24 cellular contexts compared by ENCODE assay signal in genomic region chr18:78681396-78681795, GRCh38.
DNase-seq lines count a peak whose midpoint lies in the region; ATAC-seq, FAIRE-seq and TF ChIP-seq lines count a peak whose summit lies in the region.
"Had no signal": no experiment of that assay in that cellular context is flagged by ENCODE, and none has a peak within 500 bp of the region (broad histone marks: within the 10 kb centered on the region; RNA-seq: fewer than 3 reads in every experiment).

No MANE protein-coding gene starts in this region.

- H3K4me3 ChIP-seq in kidney (ENCODE audit: low read length in 2 of 2) (no peak overlapping the region), neuronal stem cell (ENCODE audit: low read length in 2 of 2) (no peak overlapping the region), upper lobe of right lung (no peak overlapping the region), transverse colon (no peak overlapping the region)
- H3K4me3 ChIP-seq: BLaER1 had no signal

- no peak overlapping the region for H2AK5ac ChIP-seq in neuronal stem cell (ENCODE audit: low read depth, low read length)

- H3K4me1 ChIP-seq in kidney (ENCODE audit: control insufficient read depth in 1 of 2, insufficient read depth in 1 of 2, low read depth in 1 of 2, low read length in 2 of 2) (no peaks in the 10 kb centered on the region), neuronal stem cell (ENCODE audit: control insufficient read depth in 2 of 2, insufficient read depth in 1 of 2, low read depth in 1 of 2, low read length in 2 of 2) (peaks cover 0 to 2% of the 10 kb centered on the region in 2 donors), upper lobe of right lung (no peaks in the 10 kb centered on the region), transverse colon (no peaks in the 10 kb centered on the region)
- H3K4me1 ChIP-seq: Caco-2 had no signal

- no peak overlapping the region for H3K4ac ChIP-seq in neuronal stem cell (ENCODE audit: low read length)

- TF ChIP-seq POLR2A in transverse colon (IDR thresholded peaks at IDR 0.05) = no peak

- H2AFZ ChIP-seq in neuronal stem cell (ENCODE audit: low read length) = no peak overlapping the region

- no peak overlapping the region for H3K23ac ChIP-seq in neuronal stem cell (ENCODE audit: low read depth, low read length, poor library complexity)

- H4K91ac ChIP-seq in neuronal stem cell (ENCODE audit: low read depth, low read length, poor library complexity) = no peak overlapping the region

- H3K9me3 ChIP-seq in kidney (ENCODE audit: control insufficient read depth in 1 of 2, low read length in 2 of 2) (no peaks in the 10 kb centered on the region), neuronal stem cell (replicated peaks in 1 of 2; ENCODE audit: control insufficient read depth in 2 of 2, insufficient read depth in 1 of 2, low read depth in 1 of 2, low read length in 2 of 2) (no peaks in the 10 kb centered on the region), upper lobe of right lung (no peaks in the 10 kb centered on the region), transverse colon (no peaks in the 10 kb centered on the region)
- H3K9me3 ChIP-seq: BE2C, BLaER1, Caco-2 had no signal

- no peak overlapping the region for H3K18ac ChIP-seq in neuronal stem cell (ENCODE audit: low read length)

- TF ChIP-seq CTCF in kidney (IDR thresholded peaks at IDR 0.05; ENCODE audit: borderline replicate concordance, extremely low read depth, insufficient read depth) (no peak), upper lobe of right lung (IDR thresholded peaks at IDR 0.05) (no peak), transverse colon (IDR thresholded peaks at IDR 0.05) (no peak)

- no peak overlapping the region for H2BK120ac ChIP-seq in neuronal stem cell (ENCODE audit: low read depth, low read length)

- peak; percentile 66 for DNase-seq in kidney
- DNase-seq in neuronal stem cell (ENCODE audit: low spot score) = no peak
- peak; percentile 27 for DNase-seq in sciatic nerve (ENCODE audit: low spot score)
- peak; percentile 33 for DNase-seq in upper lobe of right lung
- DNase-seq in C1 segment of cervical spinal cord (lab: John Stamatoyannopoulos, UW) = no peak
- no peak for DNase-seq in NCI-H345 (lab: John Stamatoyannopoulos, UW)
- DNase-seq in stimulated activated CD4-positive, alpha-beta T cell treated with anti-CD3 and anti-CD28 coated beads, Interleukin-4, amount 100 ng/mL, for 24 hours = no peak
- DNase-seq in transverse colon = no peak
- DNase-seq: 8988T; ACHN; BE2C; Caco-2; Calu3; CD4-positive, alpha-beta T cell; CD8-positive, alpha-beta T cell; DMS79 treated with DMSO at 0.1 percent for 48 hours; GF-D8 had no signal

- H3K14ac ChIP-seq in neuronal stem cell (ENCODE audit: low read length) = peak overlapping the region; percentile 25

- H3K79me1 ChIP-seq in neuronal stem cell (ENCODE audit: low read depth, low read length) = no peaks in the 10 kb centered on the region

- H2BK15ac ChIP-seq in neuronal stem cell (ENCODE audit: low read length) = no peak overlapping the region

- H3K27me3 ChIP-seq in neuronal stem cell (ENCODE audit: control insufficient read depth in 3 of 3, insufficient read depth in 3 of 3, low read depth in 1 of 3, low read length in 3 of 3) (no peaks in the 10 kb centered on the region), upper lobe of right lung (no peaks in the 10 kb centered on the region), transverse colon (no peaks in the 10 kb centered on the region)
- H3K27me3 ChIP-seq: BE2C, BLaER1 had no signal

- H3K36me3 ChIP-seq in kidney (ENCODE audit: control insufficient read depth in 1 of 2, insufficient read depth in 2 of 2, low read length in 2 of 2) (no peaks in the 10 kb centered on the region), neuronal stem cell (replicated peaks in 1 of 2; ENCODE audit: control insufficient read depth in 2 of 2, insufficient read depth in 2 of 2, low read length in 2 of 2) (no peaks in the 10 kb centered on the region), upper lobe of right lung (no peaks in the 10 kb centered on the region), transverse colon (no peaks in the 10 kb centered on the region)
- H3K36me3 ChIP-seq: BE2C, BLaER1 had no signal

- H3K4me2 ChIP-seq in neuronal stem cell (ENCODE audit: insufficient read depth, low read length, poor library complexity, severe bottlenecking) = no peak overlapping the region
- H3K4me2 ChIP-seq: BLaER1 had no signal

- no peak for FAIRE-seq in kidney (lab: Jason Lieb, UNC)
- FAIRE-seq: A204.1, D721Med, G401.6, GM12891, GM19239 had no signal

- no peak overlapping the region for H3K9ac ChIP-seq in kidney (ENCODE audit: low read length in 2 of 2)
- no peak overlapping the region for H3K9ac ChIP-seq in neuronal stem cell (ENCODE audit: low read depth, low read length, poor library complexity)
- H3K9ac ChIP-seq: BLaER1 had no signal

- H4K8ac ChIP-seq in neuronal stem cell (ENCODE audit: low read depth, low read length) = no peak overlapping the region

- intact Hi-C loops in kidney (cut with DNase I) = no loop called here
- intact Hi-C loops in sciatic nerve (cut with DNase I) = no loop called here
- intact Hi-C loops in upper lobe of right lung (cut with DNase I) = no loop called here
- intact Hi-C loops in transverse colon (cut with DNase I; ENCODE audit: low total_unique reads) = no loop called here

- WGBS in neuronal stem cell (ENCODE audit: extremely low coverage in 2 of 2, insufficient read length in 2 of 2, insufficient replicate concordance in 1 of 2), 2 donors = no CpG with 5 or more reads among the region's 12 CpGs
- WGBS in transverse colon (ENCODE audit: low coverage in 1 of 2), 2 donors = 77 to 92% methylated on average over 2 to 12 of the region's 12 CpGs

- in situ Hi-C loops in transverse colon (cut with MboI; ENCODE audit: low pct_ligation_motif_present in 1 of 4, low pct_unique_long_range_greater_than_20kb in 1 of 4, low sequenced_read_pairs in 3 of 4) = no loop called here

- no peak overlapping the region for H2BK5ac ChIP-seq in neuronal stem cell (ENCODE audit: low read length)

- H2BK12ac ChIP-seq in neuronal stem cell (ENCODE audit: low read length) = no peak overlapping the region

- H3K27ac ChIP-seq in kidney (ENCODE audit: low read depth in 2 of 2, low read length in 2 of 2) (no peak overlapping the region), neuronal stem cell (replicated peaks; ENCODE audit: low read length) (no peak overlapping the region), upper lobe of right lung (no peak overlapping the region), transverse colon (no peak overlapping the region)
- H3K27ac ChIP-seq: BLaER1, C4-2B had no signal

- no peak for TF ChIP-seq EP300 in transverse colon (IDR thresholded peaks at IDR 0.05; ENCODE audit: low read depth)

- no peak for ATAC-seq in sciatic nerve
- ATAC-seq in upper lobe of right lung = no peak
- ATAC-seq: CD8-positive, alpha-beta T cell had no signal

Comparison
In these comparisons a context has a peak if more than half of its experiments do, and no peak if none do; other contexts are left out.
1. DNase-seq: peak in kidney (single experiment), sciatic nerve (single experiment) and upper lobe of right lung (single experiment); none in neuronal stem cell (single experiment), C1 segment of cervical spinal cord (0 of 14), NCI-H345 (single experiment), stimulated activated CD4-positive, alpha-beta T cell treated with anti-CD3 and anti-CD28 coated beads, Interleukin-4, amount 100 ng/mL, for 24 hours (single experiment) and transverse colon (single experiment).